8 cellular contexts compared by ENCODE assay signal in genomic region chr2:113198790-113199612, GRCh38. TPM values are rescaled to one million over a fixed set of nuclear protein-coding genes. Genes with fewer than 3 reads are reported as not detected.
DNase-seq lines count a peak whose midpoint lies in the region; ATAC-seq and TF ChIP-seq lines count a peak whose summit lies in the region.

No MANE protein-coding gene starts in this region.

- no peaks in the 10 kb centered on the region for H3K9me3 ChIP-seq in HUES64 (ENCODE audit: insufficient read depth, low read depth, low read length)
- no peaks in the 10 kb centered on the region for H3K9me3 ChIP-seq in SU-DHL-6 (ENCODE audit: insufficient read depth, low read length)
- H3K9me3 ChIP-seq in adipocyte (ENCODE audit: control insufficient read depth, low read length), result no peaks in the 10 kb centered on the region
- H3K9me3 ChIP-seq in trophoblast cell (ENCODE audit: insufficient read depth, low read depth, low read length), result peaks cover 4% of the 10 kb centered on the region
- H3K9me3 ChIP-seq in tibial nerve, result no peaks in the 10 kb centered on the region

- H4K8ac ChIP-seq in trophoblast cell (ENCODE audit: low read depth, low read length), result peak overlapping the region; percentile 75

- no peaks in the 10 kb centered on the region for H3K79me2 ChIP-seq in SU-DHL-6 (ENCODE audit: insufficient read depth, low read length)
- peaks cover 5% of the 10 kb centered on the region for H3K79me2 ChIP-seq in trophoblast cell (ENCODE audit: control insufficient read depth, insufficient read depth, low read length, poor library complexity)

- peak; percentile 66 for DNase-seq in CD14-positive monocyte (ENCODE audit: low spot score)
- peak; percentile 91 for DNase-seq in adipocyte (ENCODE audit: low read depth)
- DNase-seq in cardiac septum (ENCODE audit: low spot score), result peak; percentile 89
- DNase-seq in trophoblast cell, result peak; percentile 85 to 95
- peak; percentile 60 to 64 for DNase-seq in tibial nerve (ENCODE audit: low spot score in 2 of 2)

- H3K9me2 ChIP-seq in SU-DHL-6 (replicated peaks; ENCODE audit: insufficient read depth, low read length), result no peaks in the 10 kb centered on the region

- TF ChIP-seq CTCF in CD14-positive monocyte (IDR thresholded peaks at IDR 0.05), result peak; percentile 98
- TF ChIP-seq CTCF in SU-DHL-6 (IDR thresholded peaks at IDR 0.05; ENCODE audit: insufficient read depth, low read length, poor library complexity, severe bottlenecking), result peak; percentile 76
- peak; percentile 91 to 98 (median 97) for TF ChIP-seq CTCF in tibial nerve (IDR thresholded peaks at IDR 0.05)

- ATAC-seq in GM21360 (IDR thresholded peaks at IDR 0.05; ENCODE audit: unreplicated experiment), result peak; percentile 70

- no peak overlapping the region for H3K23ac ChIP-seq in trophoblast cell (ENCODE audit: low read length)

- WGBS in HUES64, result 1% methylated on average over 79 of the region's 79 CpGs
- WGBS in trophoblast cell (ENCODE audit: extremely low coverage, insufficient coverage, insufficient read length), result no CpG with 5 or more reads among the region's 79 CpGs
- WGBS in tibial nerve, 2 donors, result 2% methylated on average over 26 to 33 of the region's 79 CpGs

- peak overlapping the region; percentile 30 for H3K4ac ChIP-seq in trophoblast cell (ENCODE audit: low read depth, low read length)

- H3K79me1 ChIP-seq in trophoblast cell (ENCODE audit: low read length), result peaks cover 6% of the 10 kb centered on the region

- intact Hi-C loops in CD14-positive monocyte (cut with micrococcal nuclease), result loop anchor here (1.0 to 5.0 kb wide), 3 partner anchors 60 to 119 kb away; no protein-coding TSS in a partner anchor
- intact Hi-C loops in cardiac septum (cut with DNase I), result loop anchor here (2.0 kb wide), 1 partner anchor 60 kb away; no protein-coding TSS in a partner anchor

- peak overlapping the region; percentile 81 for H4K12ac ChIP-seq in trophoblast cell (ENCODE audit: low read depth, low read length)

- H3K36me3 Mint-ChIP-seq in CD14-positive monocyte, result peaks cover 74 to 82% of the 10 kb centered on the region in 2 donors

- H2BK12ac ChIP-seq in trophoblast cell (ENCODE audit: low read length), result peak overlapping the region; percentile 53

- H3K4me1 Mint-ChIP-seq in CD14-positive monocyte, result peaks cover 6% of the 10 kb centered on the region

- peak; percentile 13 to 63 for TF ChIP-seq EP300 in tibial nerve (IDR thresholded peaks at IDR 0.05)

- peak in 1 of 2 donors; percentile 59 for TF ChIP-seq POLR2A in tibial nerve (IDR thresholded peaks at IDR 0.05)

- H2AFZ ChIP-seq in SU-DHL-6 (ENCODE audit: low read depth, low read length, severe bottlenecking), result no peak overlapping the region
- H2AFZ ChIP-seq in trophoblast cell (ENCODE audit: insufficient read depth, low read length, poor library complexity), result peak overlapping the region; percentile 87

- peak overlapping the region; percentile 58 for H4K91ac ChIP-seq in trophoblast cell (ENCODE audit: low read depth, low read length)

- H3K27me3 ChIP-seq in HUES64 (ENCODE audit: insufficient read depth, low read length) (peaks cover 22% of the 10 kb centered on the region), SU-DHL-6 (ENCODE audit: low read length) (no peaks in the 10 kb centered on the region), adipocyte (replicated peaks; ENCODE audit: control insufficient read depth, insufficient read depth, low read length) (peaks cover 3% of the 10 kb centered on the region), trophoblast cell (ENCODE audit: insufficient read depth, low read length) (no peaks in the 10 kb centered on the region), tibial nerve (no peaks in the 10 kb centered on the region)

- no peak overlapping the region for H2AK5ac ChIP-seq in trophoblast cell (ENCODE audit: low read length)

- H3K4me2 ChIP-seq in SU-DHL-6 (ENCODE audit: low read depth, low read length, poor library complexity, severe bottlenecking) (peak overlapping the region; percentile 40), trophoblast cell (ENCODE audit: low read length) (peak overlapping the region; percentile 89)

- H3K4me3 ChIP-seq in HUES64 (ENCODE audit: low read length) (peak overlapping the region; percentile 82), SU-DHL-6 (ENCODE audit: insufficient read depth, low read length, poor library complexity, severe bottlenecking) (no peak overlapping the region), adipocyte (ENCODE audit: low read length) (peak overlapping the region; percentile 86), trophoblast cell (ENCODE audit: low read depth, low read length) (peak overlapping the region; percentile 76), tibial nerve (peak overlapping the region; percentile 63 to 96 (median 82))

- H3K27ac ChIP-seq in HUES64 (ENCODE audit: low read depth, low read length), result no peak overlapping the region; the same call in 1 of the 2 replicates
- H3K27ac ChIP-seq in SU-DHL-6 (ENCODE audit: low read depth, low read length), result no peak overlapping the region
- H3K27ac ChIP-seq in trophoblast cell (ENCODE audit: low read depth, low read length), result peak overlapping the region; percentile 74
- H3K27ac ChIP-seq in tibial nerve, result peak overlapping the region; percentile 78 to 95 (median 84)

- peaks cover 0 to 1% (median 0%) of the 10 kb centered on the region in 3 donors for H3K27me3 Mint-ChIP-seq in CD14-positive monocyte (ENCODE audit: low read depth in 3 of 3)

- H3K4me1 ChIP-seq in HUES64 (ENCODE audit: insufficient read depth, low read length) (no peaks in the 10 kb centered on the region), adipocyte (ENCODE audit: control insufficient read depth, insufficient read depth, low read length) (peaks cover 4% of the 10 kb centered on the region), trophoblast cell (ENCODE audit: control insufficient read depth in 1 of 2, insufficient read depth in 2 of 2, low read length in 2 of 2) (peaks cover 3% of the 10 kb centered on the region in 2 experiments), tibial nerve (peaks cover 0 to 51% (median 7%) of the 10 kb centered on the region in 4 donors)

- H3K36me3 ChIP-seq in HUES64 (ENCODE audit: insufficient read depth, low read length) (no peaks in the 10 kb centered on the region), SU-DHL-6 (ENCODE audit: low read length) (no peaks in the 10 kb centered on the region), adipocyte (ENCODE audit: control insufficient read depth, insufficient read depth, low read length, severe bottlenecking) (no peaks in the 10 kb centered on the region), trophoblast cell (ENCODE audit: control insufficient read depth in 1 of 2, insufficient read depth in 2 of 2, low read length in 2 of 2) (peaks cover 23 to 25% of the 10 kb centered on the region in 2 experiments), tibial nerve (no peaks in the 10 kb centered on the region)

- H3K18ac ChIP-seq in trophoblast cell (ENCODE audit: low read length), result peak overlapping the region; percentile 63

- H3K9ac ChIP-seq in HUES64 (ENCODE audit: low read depth, low read length), result peak overlapping the region; percentile 71
- 0 out of 2 replicates have a peak overlapping the region, but pooled peaks have one; percentile 15 for H3K9ac ChIP-seq in SU-DHL-6 (ENCODE audit: low read length)
- H3K9ac ChIP-seq in adipocyte (ENCODE audit: low read length), result peak overlapping the region; percentile 82
- H3K9ac ChIP-seq in trophoblast cell (ENCODE audit: low read length), result peak overlapping the region; percentile 71

- peak overlapping the region; percentile 26 for H2BK120ac ChIP-seq in trophoblast cell (ENCODE audit: insufficient read depth, low read length, poor library complexity)

- H3F3A ChIP-seq in SU-DHL-6 (ENCODE audit: insufficient read depth), result no peaks in the 10 kb centered on the region

- peak overlapping the region; percentile 10 for H2BK5ac ChIP-seq in trophoblast cell (ENCODE audit: low read depth, low read length, poor library complexity)

- H3K4me3 Mint-ChIP-seq in CD14-positive monocyte, result peak overlapping the region; percentile 75 to 84

- no peaks in the 10 kb centered on the region for H4K20me1 ChIP-seq in SU-DHL-6 (ENCODE audit: low read depth, low read length)

- peak overlapping the region; percentile 73 for H3K14ac ChIP-seq in trophoblast cell (ENCODE audit: low read length)

- H3K9me3 Mint-ChIP-seq in CD14-positive monocyte, result no peaks in the 10 kb centered on the region

- H3K27ac Mint-ChIP-seq in CD14-positive monocyte, result peak overlapping the region in 1 of 7 donors; percentile 73

RNA-seq across cellular contexts. Expression of gene PSD4, which starts 25.2 kb away (rescaled TPM):
- 10 to 100 TPM; 11.0 to 18.2 TPM for polyA plus RNA-seq in CD14-positive monocyte
- polyA plus RNA-seq in HUES64 (2013, experiment 1 of 2), result 0.90 TPM
- 1.3 TPM for polyA plus RNA-seq in HUES64 (2013, experiment 2 of 2)
- 2.3 TPM for total RNA-seq in cardiac septum
- 18.6 and 18.8 TPM in 2 replicates for polyA plus RNA-seq in trophoblast cell (2013)
- 10 to 100 TPM in 3 of 4 donors, 1 to 10 TPM in 1; 8.7 to 20.7 (median 11.3) TPM for total RNA-seq in tibial nerve

Comparison
In these comparisons a context has a peak if more than half of its experiments do, and no peak if none do; other contexts are left out.
1. H3K27ac ChIP-seq: peak in trophoblast cell (single experiment) and tibial nerve (4 of 4); none in HUES64 (single experiment) and SU-DHL-6 (single experiment).
2. H3K9ac ChIP-seq: peak in every context shown above with its lines; median percentile 82 in adipocyte; 71 in HUES64; 71 in trophoblast cell; 15 in SU-DHL-6.
3. Peak in every context shown above with its lines, with median percentiles within 50 percentile points of each other: DNase-seq and CTCF ChIP-seq.